13 cellular contexts compared by ENCODE assay signal in genomic region chr1:156691665-156692408, GRCh38. TPM values are rescaled to one million over a fixed set of nuclear protein-coding genes. Genes with fewer than 3 reads are reported as not detected.
DNase-seq lines count a peak whose midpoint lies in the region; TF ChIP-seq lines count a peak whose summit lies in the region.
"Had no signal": no experiment of that assay in that cellular context is flagged by ENCODE, and none has a peak within 500 bp of the region (broad histone marks: within the 10 kb centered on the region; RNA-seq: fewer than 3 reads in every experiment).

No MANE protein-coding gene starts in this region.

- H3K4me1 Mint-ChIP-seq in HFFc6 (ENCODE audit: low read depth) = peaks cover 52% of the 10 kb centered on the region

- TF ChIP-seq CTCF in AG09309 (IDR thresholded peaks at IDR 0.05; ENCODE audit: control insufficient read depth, insufficient read depth, low read depth, low read length, missing control alignments) = peak; percentile 25
- TF ChIP-seq CTCF in HFFc6 (IDR thresholded peaks at IDR 0.05) = peak; percentile 34; the same call in 1 of the 2 replicates

- H3K27me3 Mint-ChIP-seq in HFFc6 (ENCODE audit: insufficient read depth) = peaks cover 4% of the 10 kb centered on the region

- no peak for DNase-seq in AG09309 (ENCODE audit: low read depth)
- no peak for DNase-seq in HFFc6
- peak; percentile 60 for DNase-seq in astrocyte of the hippocampus (ENCODE audit: low read depth, low spot score)
- DNase-seq in kidney tubule cell (ENCODE audit: low spot score) = peak; percentile 77
- DNase-seq in hypothalamus (lab: John Stamatoyannopoulos, UW) = no peak
- DNase-seq in activated T-cell treated with anti-CD3 and anti-CD28 coated beads for 4 hours = no peak
- DNase-seq in superior temporal gyrus (ENCODE audit: extremely low spot score) = no peak
- no peak for DNase-seq in NCI-H774 (lab: John Stamatoyannopoulos, UW)
- DNase-seq: activated CD8-positive, alpha-beta memory T cell treated with anti-CD3 and anti-CD28 coated beads for 24 hours; dermis blood vessel endothelial cell; DND-41; uterus had no signal

- H3K4me3 Mint-ChIP-seq in HFFc6 = peak overlapping the region; percentile 0; the same call in 1 of the 2 replicates
- H3K4me3 Mint-ChIP-seq: memory B cell had no signal

- H3K36me3 Mint-ChIP-seq in HFFc6 (ENCODE audit: low read depth) = no peaks in the 10 kb centered on the region

- H3K9me3 Mint-ChIP-seq in HFFc6 = no peaks in the 10 kb centered on the region
- H3K9me3 Mint-ChIP-seq: memory B cell had no signal

- no peak overlapping the region for H3K4me3 ChIP-seq in AG09309 (ENCODE audit: control insufficient read depth, low read depth, low read length)
- H3K4me3 ChIP-seq: uterus had no signal

- H3K27ac Mint-ChIP-seq in HFFc6 = no peak overlapping the region
- H3K27ac Mint-ChIP-seq: memory B cell had no signal

RNA-seq across cellular contexts. Expression of gene CRABP2, which starts 13.5 kb away (rescaled TPM):
- total RNA-seq in HFFc6 (2021; fragmentation: NEBNext Ultra II Directional; extraction: Animal tissue kit (Norgen Biotek cat#: 25700)) = 10 to 100 TPM; 55.9 to 70.4 (median 59.2) TPM

RNA-seq across cellular contexts. Expression of gene NES, which starts 14.6 kb away (rescaled TPM):
- total RNA-seq in HFFc6 (2021; fragmentation: NEBNext Ultra II Directional; extraction: Animal tissue kit (Norgen Biotek cat#: 25700)) = 100 to 1,000 TPM; 106 to 126 (median 116) TPM

RNA-seq across cellular contexts. Expression of gene METTL25B, which starts 36.4 kb away (rescaled TPM):
- 10 to 100 TPM; 11.2 to 16.0 (median 13.9) TPM for total RNA-seq in HFFc6 (2021; fragmentation: NEBNext Ultra II Directional; extraction: Animal tissue kit (Norgen Biotek cat#: 25700))

RNA-seq across cellular contexts. Expression of gene ISG20L2, which starts 36.7 kb away (rescaled TPM):
- total RNA-seq in HFFc6 (2021; fragmentation: NEBNext Ultra II Directional; extraction: Animal tissue kit (Norgen Biotek cat#: 25700)) = 10 to 100 TPM; 16.2 to 26.9 (median 20.6) TPM

RNA-seq across cellular contexts. Expression of gene MRPL24, which starts 49.1 kb away (rescaled TPM):
- 10 to 100 TPM; 82.5 to 93.7 (median 86.8) TPM for total RNA-seq in HFFc6 (2021; fragmentation: NEBNext Ultra II Directional; extraction: Animal tissue kit (Norgen Biotek cat#: 25700))

Comparison
In these comparisons a context has a peak if more than half of its experiments do, and no peak if none do; other contexts are left out.
1. DNase-seq: peak in astrocyte of the hippocampus (single experiment) and kidney tubule cell (single experiment); none in AG09309 (single experiment), HFFc6 (single experiment), hypothalamus (0 of 51), activated T-cell treated with anti-CD3 and anti-CD28 coated beads for 4 hours (single experiment), superior temporal gyrus (single experiment) and NCI-H774 (single experiment).